ENCODE assay signal across 1 cellular context in genomic region chr1:183272390-183272801, GRCh38.
TF ChIP-seq lines count a peak whose summit lies in the region.

No MANE protein-coding gene starts in this region.

TF ChIP-seq in HCT116, 20 proteins besides CTCF, POLR2A, EP300 and RAD21 (continued from another document):
- TF ChIP-seq REST (IDR thresholded peaks at IDR 0.05; ENCODE audit: low read depth) = no peak
- TF ChIP-seq TCF7L2 (IDR thresholded peaks at IDR 0.05; ENCODE audit: borderline replicate concordance, extremely low read depth, insufficient read depth, insufficient read length) = no peak
- no peak for TF ChIP-seq YY1 (IDR thresholded peaks at IDR 0.05; ENCODE audit: extremely low read depth, insufficient replicate concordance, low read depth, low read length)
- TF ChIP-seq CBX3 (IDR thresholded peaks at IDR 0.05; ENCODE audit: low read depth) = no peak
